ENCODE assay signal across 25 cellular contexts in the genomic region with DNA sequence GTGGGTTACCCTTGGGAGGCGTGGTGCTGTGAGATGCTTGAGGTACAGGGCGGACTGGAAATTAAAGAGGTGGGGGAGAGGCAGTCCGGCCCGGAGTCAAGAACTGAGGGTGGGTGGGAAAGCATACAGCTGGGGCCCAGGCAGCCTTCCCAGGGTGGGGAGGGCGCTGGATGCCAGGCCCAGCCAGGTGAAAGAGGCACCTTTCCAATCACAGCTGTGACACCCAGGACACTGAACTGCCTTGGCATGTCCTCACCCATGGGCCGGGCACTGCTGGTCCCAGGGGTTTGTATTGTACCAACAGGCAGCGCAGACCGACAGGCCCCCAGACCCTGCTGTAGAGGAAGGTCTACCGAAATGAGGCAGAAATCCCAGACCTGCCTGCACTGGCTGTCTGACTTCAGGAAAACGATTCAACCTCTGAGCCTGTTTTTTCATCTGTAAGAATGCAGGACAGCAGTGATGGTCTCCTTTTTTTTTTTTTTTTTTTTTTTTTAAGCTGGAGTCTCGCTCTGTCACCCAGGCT. TPM values are rescaled to one million over a fixed set of nuclear protein-coding genes. Genes with fewer than 3 reads are reported as not detected.
DNase-seq lines count a peak whose midpoint lies in the region; ATAC-seq and TF ChIP-seq lines count a peak whose summit lies in the region.
"Had no signal": no experiment of that assay in that cellular context is flagged by ENCODE, and none has a peak within 500 bp of the region (broad histone marks: within the 10 kb centered on the region; RNA-seq: fewer than 3 reads in every experiment).

No MANE protein-coding gene starts in this region.

- H4K20me1 ChIP-seq in HCT116 (ENCODE audit: insufficient read depth) (no peaks in the 10 kb centered on the region), neural progenitor cell (ENCODE audit: low read depth) (no peaks in the 10 kb centered on the region)

- H3K27me3 ChIP-seq in ACC112 (ENCODE audit: insufficient read depth, low read length) (no peaks in the 10 kb centered on the region), HCT116 (ENCODE audit: insufficient read depth, low read length) (no peaks in the 10 kb centered on the region), neural progenitor cell (peaks cover 73% of the 10 kb centered on the region)
- H3K27me3 ChIP-seq: testis had no signal

- POLR2A ChIA-PET in HCT116 (lab: Charles Lee): interaction anchor here (0.6 kb wide), 1 partner anchor 298 kb away, joined by 3 read pairs; no protein-coding TSS in a partner anchor

- no peak for TF ChIP-seq CTCF in HCT116 (IDR thresholded peaks at IDR 0.05 in 2 of 3, conservative IDR thresholded peaks at IDR 0.05 in 1 of 3; ENCODE audit: borderline replicate concordance in 1 of 3, insufficient read depth in 1 of 3, low read depth in 2 of 3, low read length in 2 of 3)
- no peak for TF ChIP-seq CTCF in brain (conservative IDR thresholded peaks at IDR 0.05)
- no peak for TF ChIP-seq CTCF in neural progenitor cell (IDR thresholded peaks at IDR 0.05)

- CTCF ChIA-PET in HCT116 (lab: Charles Lee): interaction anchor here (0.7 to 3.8 kb wide), 13 partner anchors 8 to 380 kb away, joined by 3 to 60 read pairs (median 5); a partner anchor contains a TSS
- CTCF ChIA-PET in activated CD8-positive, alpha-beta memory T cell treated with anti-CD3 and anti-CD28 coated beads, Interleukin-2, amount 10 ng/mL, durations not matched to agents 7 days and 5 days (lab: Charles Lee): interaction anchor here (0.8 to 4.3 kb wide), 29 partner anchors 10 to 380 kb away, joined by 3 to 34 read pairs (median 5); a partner anchor contains a TSS

- H3K4me2 ChIP-seq in HCT116 (ENCODE audit: low read length) (peak overlapping the region; percentile 100), neural progenitor cell (no peak overlapping the region)

- H3K27ac Mint-ChIP-seq in brain: peak overlapping the region in 1 of 5 experiments; percentile 68
- no peak overlapping the region for H3K27ac Mint-ChIP-seq in neural progenitor cell
- no peak overlapping the region for H3K27ac Mint-ChIP-seq in activated CD8-positive, alpha-beta memory T cell treated with anti-CD3 and anti-CD28 coated beads, Interleukin-2, amount 10 ng/mL, durations not matched to agents 7 days and 5 days
- H3K27ac Mint-ChIP-seq in activated T-cell treated with anti-CD3 and anti-CD28 coated beads, Interleukin-2, amount 50 U/mL, for 24 hours: no peak overlapping the region
- no peak overlapping the region for H3K27ac Mint-ChIP-seq in activated T-helper 1 cell treated with anti-CD3 and anti-CD28 coated beads, Interleukin-12 subunit alpha, Interleukin-12 subunit beta, Interleukin-2, Interleukin-4 antibody, amounts not matched to agents 30 ng/mL and 10 ng/mL and 1 ng/mL, durations not matched to agents 14 hours and 24 hours and 36 hours
- H3K27ac Mint-ChIP-seq: activated CD4-positive, alpha-beta memory T cell treated with anti-CD3 and anti-CD28 coated beads for 36 hours; T-helper 1 cell treated with Interleukin-12 subunit alpha and Interleukin-12 subunit beta and Interleukin-4 antibody, amounts not matched to agents 30 μg/mL and 1 μg/mL, for 36 hours had no signal

- no peak for DNase-seq in HCT116 (ENCODE audit: low read depth, low spot score)
- no peak for DNase-seq in neural progenitor cell (ENCODE audit: low spot score)
- no peak for DNase-seq in activated CD8-positive, alpha-beta memory T cell treated with anti-CD3 and anti-CD28 coated beads, Interleukin-2, amount 10 ng/mL, durations not matched to agents 7 days and 5 days
- DNase-seq in activated T-cell treated with anti-CD3 and anti-CD28 coated beads, Interleukin-2, amount 50 U/mL, for 24 hours: no peak
- DNase-seq in NCI-H446 (lab: John Stamatoyannopoulos, UW): no peak
- no peak for DNase-seq in activated T-helper 1 cell treated with anti-CD3 and anti-CD28 coated beads, Interleukin-12 subunit alpha, Interleukin-12 subunit beta, Interleukin-2, Interleukin-4 antibody, amounts not matched to agents 30 ng/mL and 10 ng/mL and 1 ng/mL, durations not matched to agents 14 hours and 24 hours and 36 hours (ENCODE audit: low spot score)
- DNase-seq: CD8-positive, alpha-beta memory T cell; Karpas-422; natural killer cell; NCI-H1417 treated with DMSO at 0.1 percent for 48 hours; SIG-M5; testis had no signal

- H3K9ac ChIP-seq in HCT116 (ENCODE audit: low read length): peak overlapping the region; percentile 86; the same call in 1 of the 2 replicates
- H3K9ac ChIP-seq in neural progenitor cell: no peak overlapping the region

- H2AFZ ChIP-seq in ACC112 (ENCODE audit: low read length, unreplicated experiment) (no peak overlapping the region), HCT116 (ENCODE audit: low read depth, low read length, poor library complexity, severe bottlenecking) (no peak overlapping the region), neural progenitor cell (replicated peaks) (no peak overlapping the region)

- H3K4me3 ChIP-seq in ACC112 (ENCODE audit: low read depth, low read length) (peak overlapping the region; percentile 81; the same call in 1 of the 2 replicates), HCT116 (replicated peaks in 1 of 2; ENCODE audit: low read depth in 1 of 2, low read length in 2 of 2) (peak overlapping the region; percentile 91 to 98; a peak in 3 of 4 replicates), neural progenitor cell (no peak overlapping the region)

- H3K9me3 ChIP-seq in HCT116 (ENCODE audit: control insufficient read depth in 1 of 2, insufficient read depth in 1 of 2, low read depth in 1 of 2, low read length in 2 of 2) (no peaks in the 10 kb centered on the region), neural progenitor cell (ENCODE audit: low read depth) (no peaks in the 10 kb centered on the region)
- H3K9me3 ChIP-seq: testis had no signal

- H3K4me3 Mint-ChIP-seq in brain (peak overlapping the region; percentile 26 to 98 (median 96)), neural progenitor cell (peak overlapping the region; percentile 91)
- no peak overlapping the region for H3K4me3 Mint-ChIP-seq in activated CD8-positive, alpha-beta memory T cell treated with anti-CD3 and anti-CD28 coated beads, Interleukin-2, amount 10 ng/mL, durations not matched to agents 7 days and 5 days
- H3K4me3 Mint-ChIP-seq in activated T-cell treated with anti-CD3 and anti-CD28 coated beads, Interleukin-2, amount 50 U/mL, for 24 hours: no peak overlapping the region
- no peak overlapping the region for H3K4me3 Mint-ChIP-seq in activated T-helper 1 cell treated with anti-CD3 and anti-CD28 coated beads, Interleukin-12 subunit alpha, Interleukin-12 subunit beta, Interleukin-2, Interleukin-4 antibody, amounts not matched to agents 30 ng/mL and 10 ng/mL and 1 ng/mL, durations not matched to agents 14 hours and 24 hours and 36 hours

- intact Hi-C loops in HCT116 (cut with micrococcal nuclease): loop anchor here (1.0 to 5.0 kb wide), 5 partner anchors 108 to 355 kb away; a partner anchor contains a TSS
- intact Hi-C loops in activated T-helper 1 cell treated with anti-CD3 and anti-CD28 coated beads, Interleukin-12 subunit alpha, Interleukin-12 subunit beta, Interleukin-2, Interleukin-4 antibody, amounts not matched to agents 30 ng/mL and 10 ng/mL and 1 ng/mL, durations not matched to agents 14 hours and 24 hours and 36 hours (cut with micrococcal nuclease): loop anchor here (1.0 to 5.0 kb wide), 5 partner anchors 39 to 380 kb away; a partner anchor contains a TSS

- H3K36me3 ChIP-seq in ACC112 (ENCODE audit: insufficient read depth, low read length) (no peaks in the 10 kb centered on the region), HCT116 (ENCODE audit: control insufficient read depth in 1 of 2, insufficient read depth in 2 of 2, low read length in 2 of 2) (no peaks in the 10 kb centered on the region), neural progenitor cell (no peaks in the 10 kb centered on the region)
- H3K36me3 ChIP-seq: WERI-Rb-1 had no signal

- no peak for ATAC-seq in HCT116
- ATAC-seq in activated CD8-positive, alpha-beta memory T cell treated with anti-CD3 and anti-CD28 coated beads, Interleukin-2, amount 10 ng/mL, durations not matched to agents 7 days and 5 days: no peak

- H3K79me2 ChIP-seq in ACC112 (ENCODE audit: control insufficient read depth, insufficient read depth, low read length, unreplicated experiment) (no peaks in the 10 kb centered on the region), HCT116 (ENCODE audit: insufficient read depth, low read length) (no peaks in the 10 kb centered on the region), neural progenitor cell (ENCODE audit: low read depth) (no peaks in the 10 kb centered on the region)

- no peaks in the 10 kb centered on the region for H3K9me2 ChIP-seq in HCT116 (ENCODE audit: insufficient read depth)

- H3K36me3 Mint-ChIP-seq in brain (no peaks in the 10 kb centered on the region), neural progenitor cell (no peaks in the 10 kb centered on the region)
- no peaks in the 10 kb centered on the region for H3K36me3 Mint-ChIP-seq in activated CD8-positive, alpha-beta memory T cell treated with anti-CD3 and anti-CD28 coated beads, Interleukin-2, amount 10 ng/mL, durations not matched to agents 7 days and 5 days
- H3K36me3 Mint-ChIP-seq in activated T-cell treated with anti-CD3 and anti-CD28 coated beads, Interleukin-2, amount 50 U/mL, for 24 hours (ENCODE audit: low read depth): peaks cover 3% of the 10 kb centered on the region
- no peaks in the 10 kb centered on the region for H3K36me3 Mint-ChIP-seq in activated T-helper 1 cell treated with anti-CD3 and anti-CD28 coated beads, Interleukin-12 subunit alpha, Interleukin-12 subunit beta, Interleukin-2, Interleukin-4 antibody, amounts not matched to agents 30 ng/mL and 10 ng/mL and 1 ng/mL, durations not matched to agents 14 hours and 24 hours and 36 hours (ENCODE audit: low read depth)
- H3K36me3 Mint-ChIP-seq: activated CD4-positive, alpha-beta memory T cell treated with anti-CD3 and anti-CD28 coated beads for 36 hours; activated naive CD4-positive, alpha-beta T cell treated with anti-CD3 and anti-CD28 coated beads, Interleukin-2, amount 50 U/mL, for 72 hours; natural killer cell had no signal

- BruUV-seq in HCT116 (replicated peaks; lab: Mats Ljungman, UMichigan): no TSS peak

- peaks cover 25% of the 10 kb centered on the region for H3K27me3 Mint-ChIP-seq in brain
- peaks cover 18% of the 10 kb centered on the region for H3K27me3 Mint-ChIP-seq in neural progenitor cell (ENCODE audit: insufficient read depth, low read depth)
- peaks cover 15% of the 10 kb centered on the region for H3K27me3 Mint-ChIP-seq in activated CD8-positive, alpha-beta memory T cell treated with anti-CD3 and anti-CD28 coated beads, Interleukin-2, amount 10 ng/mL, durations not matched to agents 7 days and 5 days
- peaks cover 10% of the 10 kb centered on the region for H3K27me3 Mint-ChIP-seq in activated T-cell treated with anti-CD3 and anti-CD28 coated beads, Interleukin-2, amount 50 U/mL, for 24 hours
- peaks cover 30% of the 10 kb centered on the region for H3K27me3 Mint-ChIP-seq in activated T-helper 1 cell treated with anti-CD3 and anti-CD28 coated beads, Interleukin-12 subunit alpha, Interleukin-12 subunit beta, Interleukin-2, Interleukin-4 antibody, amounts not matched to agents 30 ng/mL and 10 ng/mL and 1 ng/mL, durations not matched to agents 14 hours and 24 hours and 36 hours (ENCODE audit: insufficient read depth)

- RAD21 ChIA-PET in HCT116 (lab: Charles Lee; ENCODE audit: low non-redundant PET in 1 of 2, low total read pairs in 2 of 2, uncharacterized antibody in 2 of 2, unreplicated experiment in 2 of 2): interaction anchor here in 1 of 2 experiments (0.6 to 2.1 kb wide), 2 partner anchors 65 to 108 kb away, joined by 3 to 12 read pairs; no protein-coding TSS in a partner anchor

- no peaks in the 10 kb centered on the region for H3F3A ChIP-seq in neural progenitor cell (ENCODE audit: low read depth)

- H3K27ac ChIP-seq in ACC112 (ENCODE audit: low read depth, low read length) (no peak overlapping the region), HCT116 (ENCODE audit: low read depth, low read length) (no peak overlapping the region), neural progenitor cell (no peak overlapping the region)

- H3K4me1 ChIP-seq in ACC112 (ENCODE audit: control insufficient read depth, insufficient read depth, low read length, unreplicated experiment) (peaks cover 9% of the 10 kb centered on the region), HCT116 (ENCODE audit: control insufficient read depth in 1 of 2, insufficient read depth in 2 of 2, low read length in 2 of 2) (peaks cover 11 to 27% of the 10 kb centered on the region in 2 experiments), neural progenitor cell (peaks cover 5% of the 10 kb centered on the region)

- H3K4me1 Mint-ChIP-seq in brain (peaks cover 16% of the 10 kb centered on the region), neural progenitor cell (peaks cover 16% of the 10 kb centered on the region)
- H3K4me1 Mint-ChIP-seq in activated CD8-positive, alpha-beta memory T cell treated with anti-CD3 and anti-CD28 coated beads, Interleukin-2, amount 10 ng/mL, durations not matched to agents 7 days and 5 days: peaks cover 8% of the 10 kb centered on the region
- peaks cover 23% of the 10 kb centered on the region for H3K4me1 Mint-ChIP-seq in activated T-cell treated with anti-CD3 and anti-CD28 coated beads, Interleukin-2, amount 50 U/mL, for 24 hours (ENCODE audit: low read depth)
- peaks cover 17% of the 10 kb centered on the region for H3K4me1 Mint-ChIP-seq in activated T-helper 1 cell treated with anti-CD3 and anti-CD28 coated beads, Interleukin-12 subunit alpha, Interleukin-12 subunit beta, Interleukin-2, Interleukin-4 antibody, amounts not matched to agents 30 ng/mL and 10 ng/mL and 1 ng/mL, durations not matched to agents 14 hours and 24 hours and 36 hours (ENCODE audit: low read depth)

- no peak for TF ChIP-seq POLR2A in HCT116 (IDR thresholded peaks at IDR 0.05; ENCODE audit: borderline replicate concordance, extremely low read depth, insufficient read depth, insufficient read length)

- H3K9me3 Mint-ChIP-seq in brain: no peaks in the 10 kb centered on the region
- H3K9me3 Mint-ChIP-seq in neural progenitor cell: no peaks in the 10 kb centered on the region
- H3K9me3 Mint-ChIP-seq in activated CD8-positive, alpha-beta memory T cell treated with anti-CD3 and anti-CD28 coated beads, Interleukin-2, amount 10 ng/mL, durations not matched to agents 7 days and 5 days (ENCODE audit: low read depth): no peaks in the 10 kb centered on the region
- H3K9me3 Mint-ChIP-seq in activated T-cell treated with anti-CD3 and anti-CD28 coated beads, Interleukin-2, amount 50 U/mL, for 24 hours: no peaks in the 10 kb centered on the region
- H3K9me3 Mint-ChIP-seq in activated T-helper 1 cell treated with anti-CD3 and anti-CD28 coated beads, Interleukin-12 subunit alpha, Interleukin-12 subunit beta, Interleukin-2, Interleukin-4 antibody, amounts not matched to agents 30 ng/mL and 10 ng/mL and 1 ng/mL, durations not matched to agents 14 hours and 24 hours and 36 hours: no peaks in the 10 kb centered on the region
- H3K9me3 Mint-ChIP-seq: activated CD4-positive, alpha-beta memory T cell treated with anti-CD3 and anti-CD28 coated beads for 36 hours; activated naive CD4-positive, alpha-beta T cell treated with anti-CD3 and anti-CD28 coated beads, Interleukin-2, amount 50 U/mL, for 72 hours; CD8-positive, alpha-beta memory T cell; natural killer cell; T-helper 1 cell treated with Interleukin-12 subunit alpha and Interleukin-12 subunit beta and Interleukin-4 antibody, amounts not matched to agents 30 μg/mL and 1 μg/mL, for 36 hours had no signal

- no peak for TF ChIP-seq RAD21 in HCT116 (IDR thresholded peaks at IDR 0.05; ENCODE audit: low read depth)

RNA-seq across cellular contexts. Expression of a gene that starts 9.1 kb away (rescaled TPM):
- total RNA-seq in HCT116 (2021; ENCODE audit: unreplicated experiment) (not detected), neural progenitor cell (ENCODE audit: low replicate concordance) (not detected in 2 replicates)
- polyA plus RNA-seq in HCT116 (2012): not detected in 2 replicates
- not detected for polyA plus RNA-seq in brain (ENCODE audit: insufficient read depth, low read depth, low replicate concordance)
- total RNA-seq in activated CD8-positive, alpha-beta memory T cell treated with anti-CD3 and anti-CD28 coated beads, Interleukin-2, amount 10 ng/mL, durations not matched to agents 7 days and 5 days: not detected
- total RNA-seq in activated T-helper 1 cell treated with anti-CD3 and anti-CD28 coated beads, Interleukin-12 subunit alpha, Interleukin-12 subunit beta, Interleukin-2, Interleukin-4 antibody, amounts not matched to agents 30 ng/mL and 10 ng/mL and 1 ng/mL, durations not matched to agents 14 hours and 24 hours and 36 hours: not detected in 2 replicates
- total RNA-seq: activated CD4-positive, alpha-beta memory T cell treated with anti-CD3 and anti-CD28 coated beads for 36 hours; activated naive CD4-positive, alpha-beta T cell treated with anti-CD3 and anti-CD28 coated beads, Interleukin-2, amount 50 U/mL, for 72 hours; CD8-positive, alpha-beta memory T cell; Daoy; dermis blood vessel endothelial cell; fibroblast of villous mesenchyme; natural killer cell; pulmonary artery endothelial cell had no signal
- polyA plus RNA-seq: CD8-positive, alpha-beta memory T cell; keratinocyte; mammary epithelial cell had no signal

RNA-seq across cellular contexts. Expression of a gene that starts 15.2 kb away (rescaled TPM):
- total RNA-seq in HCT116 (2021; ENCODE audit: unreplicated experiment) (0.15 TPM), neural progenitor cell (ENCODE audit: low replicate concordance) (0.95 and 2.1 TPM in 2 replicates)
- polyA plus RNA-seq in HCT116 (2012): 0.04 TPM in 2 replicates
- 6.9 TPM for polyA plus RNA-seq in brain (ENCODE audit: insufficient read depth, low read depth, low replicate concordance)
- not detected for total RNA-seq in activated CD8-positive, alpha-beta memory T cell treated with anti-CD3 and anti-CD28 coated beads, Interleukin-2, amount 10 ng/mL, durations not matched to agents 7 days and 5 days
- total RNA-seq in activated T-helper 1 cell treated with anti-CD3 and anti-CD28 coated beads, Interleukin-12 subunit alpha, Interleukin-12 subunit beta, Interleukin-2, Interleukin-4 antibody, amounts not matched to agents 30 ng/mL and 10 ng/mL and 1 ng/mL, durations not matched to agents 14 hours and 24 hours and 36 hours: 0.05 TPM in 1 of 2 replicates, not detected in the other
- total RNA-seq: activated CD4-positive, alpha-beta memory T cell treated with anti-CD3 and anti-CD28 coated beads for 36 hours; activated naive CD4-positive, alpha-beta T cell treated with anti-CD3 and anti-CD28 coated beads, Interleukin-2, amount 50 U/mL, for 72 hours; CD8-positive, alpha-beta memory T cell; dermis blood vessel endothelial cell; HT-29; natural killer cell; pulmonary artery endothelial cell had no signal
- polyA plus RNA-seq: CD8-positive, alpha-beta memory T cell had no signal

RNA-seq across cellular contexts. Expression of a gene that starts 30.6 kb away (rescaled TPM):
- not detected for total RNA-seq in HCT116 (2021; ENCODE audit: unreplicated experiment)
- polyA plus RNA-seq in HCT116 (2012): not detected in 2 replicates
- 0.54 TPM for polyA plus RNA-seq in brain (ENCODE audit: insufficient read depth, low read depth, low replicate concordance)
- total RNA-seq in neural progenitor cell (ENCODE audit: low replicate concordance): not detected in 2 replicates
- total RNA-seq in activated CD8-positive, alpha-beta memory T cell treated with anti-CD3 and anti-CD28 coated beads, Interleukin-2, amount 10 ng/mL, durations not matched to agents 7 days and 5 days: not detected
- total RNA-seq in activated T-helper 1 cell treated with anti-CD3 and anti-CD28 coated beads, Interleukin-12 subunit alpha, Interleukin-12 subunit beta, Interleukin-2, Interleukin-4 antibody, amounts not matched to agents 30 ng/mL and 10 ng/mL and 1 ng/mL, durations not matched to agents 14 hours and 24 hours and 36 hours: not detected in 2 replicates
- total RNA-seq: CD8-positive, alpha-beta memory T cell; Daoy; dermis blood vessel endothelial cell; fibroblast of villous mesenchyme; mammary epithelial cell; natural killer cell; pulmonary artery endothelial cell had no signal
- polyA plus RNA-seq: CD8-positive, alpha-beta memory T cell; keratinocyte; mammary epithelial cell had no signal

RNA-seq across cellular contexts. Expression of a gene that starts 39.0 kb away (rescaled TPM):
- total RNA-seq in HCT116 (2021; ENCODE audit: unreplicated experiment) (13.0 TPM), neural progenitor cell (ENCODE audit: low replicate concordance) (16.6 and 18.2 TPM in 2 replicates)
- polyA plus RNA-seq in HCT116 (2012): 6.4 and 9.8 TPM in 2 replicates
- polyA plus RNA-seq in brain (ENCODE audit: insufficient read depth, low read depth, low replicate concordance): 8.7 TPM
- 1 to 10 TPM; 9.0 to 9.2 TPM for total RNA-seq in activated CD8-positive, alpha-beta memory T cell treated with anti-CD3 and anti-CD28 coated beads, Interleukin-2, amount 10 ng/mL, durations not matched to agents 7 days and 5 days
- total RNA-seq in activated T-helper 1 cell treated with anti-CD3 and anti-CD28 coated beads, Interleukin-12 subunit alpha, Interleukin-12 subunit beta, Interleukin-2, Interleukin-4 antibody, amounts not matched to agents 30 ng/mL and 10 ng/mL and 1 ng/mL, durations not matched to agents 14 hours and 24 hours and 36 hours: 8.0 and 9.0 TPM in 2 replicates

Comparison
In these comparisons a context has a peak if more than half of its experiments do, and no peak if none do; other contexts are left out.
1. H3K4me3 Mint-ChIP-seq: peak in brain (5 of 5) and neural progenitor cell (single experiment); none in activated CD8-positive, alpha-beta memory T cell treated with anti-CD3 and anti-CD28 coated beads, Interleukin-2, amount 10 ng/mL, durations not matched to agents 7 days and 5 days (single experiment), activated T-cell treated with anti-CD3 and anti-CD28 coated beads, Interleukin-2, amount 50 U/mL, for 24 hours (single experiment) and activated T-helper 1 cell treated with anti-CD3 and anti-CD28 coated beads, Interleukin-12 subunit alpha, Interleukin-12 subunit beta, Interleukin-2, Interleukin-4 antibody, amounts not matched to agents 30 ng/mL and 10 ng/mL and 1 ng/mL, durations not matched to agents 14 hours and 24 hours and 36 hours (single experiment).